8 cellular contexts compared by ENCODE assay signal in the genomic region with DNA sequence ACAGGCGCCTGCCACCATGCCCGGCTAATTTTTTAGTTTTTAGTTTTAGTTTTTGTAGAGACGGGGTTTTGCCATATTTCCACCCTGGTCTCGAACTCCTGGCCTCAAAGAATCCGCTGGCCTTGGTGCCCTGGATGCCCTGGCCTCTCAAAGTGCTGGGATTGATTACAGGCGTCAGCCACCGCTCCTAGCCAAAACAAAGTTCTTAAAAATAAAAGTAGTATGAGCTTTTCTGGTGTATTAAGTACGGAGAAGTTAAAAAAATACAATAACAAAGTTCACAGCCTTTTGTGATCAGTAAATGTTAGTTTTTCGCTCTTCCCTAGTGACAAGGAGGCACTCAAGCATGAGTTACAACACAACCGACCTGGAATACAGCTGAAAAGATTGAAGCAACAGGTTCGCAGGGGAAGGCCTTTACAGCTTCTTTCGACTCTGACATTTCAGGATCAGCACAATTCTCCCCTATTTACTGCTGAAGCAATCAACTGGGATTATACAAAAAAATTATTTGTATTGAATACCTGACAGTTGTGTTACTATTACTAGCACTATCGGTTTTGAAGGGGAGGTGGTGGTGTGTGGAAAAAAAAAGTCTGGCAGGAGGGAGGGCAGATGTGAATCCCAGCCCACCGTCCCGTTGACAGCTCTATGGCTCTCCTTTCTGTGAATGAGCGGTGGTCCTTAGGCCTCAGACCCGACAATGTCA.
A peak's percentile ranks its signal among the peaks of the same experiment; 100 is the strongest.
DNase-seq lines count a peak whose midpoint lies in the region; ATAC-seq and TF ChIP-seq lines count a peak whose summit lies in the region.

No MANE protein-coding gene starts in this region.

- H3F3A ChIP-seq in OCI-LY1 (ENCODE audit: insufficient read depth, low read length) = no peaks in the 10 kb centered on the region

- H3K27ac ChIP-seq in OCI-LY1 (ENCODE audit: low read depth, low read length, poor library complexity, severe bottlenecking) = peak overlapping the region; percentile 73

- H3K27me3 ChIP-seq in GM06990 (replicated peaks; ENCODE audit: control insufficient read depth, insufficient read depth, low read length) = no peaks in the 10 kb centered on the region
- no peaks in the 10 kb centered on the region for H3K27me3 ChIP-seq in OCI-LY1 (ENCODE audit: insufficient read depth, low read length)
- no peaks in the 10 kb centered on the region for H3K27me3 ChIP-seq in endocrine pancreas (ENCODE audit: control insufficient read depth, insufficient read depth, low read length)
- H3K27me3 ChIP-seq in neuron (ENCODE audit: insufficient read depth, low read length) = no peaks in the 10 kb centered on the region

- DNase-seq in GM06990 (ENCODE audit: extremely low read depth, insufficient read length) (no peak), GM13976 (ENCODE audit: low spot score) (no peak), COLO829 (ENCODE audit: low spot score) (no peak), cerebellar nuclear complex (lab: John Stamatoyannopoulos, UW) (no peak)

- H3K4me1 ChIP-seq in OCI-LY1 (ENCODE audit: insufficient read depth, low read length, severe bottlenecking) (peaks cover 19% of the 10 kb centered on the region), endocrine pancreas (ENCODE audit: control insufficient read depth, insufficient read depth, low read length) (no peaks in the 10 kb centered on the region), neuron (ENCODE audit: insufficient read depth, low read length) (peaks cover 7% of the 10 kb centered on the region)

- in situ Hi-C loops in GM13976 (cut with MboI; ENCODE audit: low sequenced_read_pairs, unreplicated experiment) = loop anchor here (25.0 kb wide), 1 partner anchor 418 kb away; no protein-coding TSS in a partner anchor

- H3K9me3 ChIP-seq in OCI-LY1 (ENCODE audit: low read length) (no peaks in the 10 kb centered on the region), endocrine pancreas (ENCODE audit: control insufficient read depth, low read length) (no peaks in the 10 kb centered on the region), neuron (ENCODE audit: low read length) (no peaks in the 10 kb centered on the region)

- H3K4me3 ChIP-seq in GM06990 (replicated peaks; ENCODE audit: low read depth, low read length) (peak overlapping the region; percentile 51), OCI-LY1 (ENCODE audit: low read depth, low read length, poor library complexity, severe bottlenecking) (peak overlapping the region; percentile 61), endocrine pancreas (ENCODE audit: control insufficient read depth, insufficient read depth, low read length) (peak overlapping the region; percentile 86), neuron (ENCODE audit: low read length) (peak overlapping the region; percentile 53)

- H3K4me2 ChIP-seq in OCI-LY1 (ENCODE audit: low read length) = peak overlapping the region; percentile 98

- no peak for ATAC-seq in GM21381 (IDR thresholded peaks at IDR 0.05; ENCODE audit: unreplicated experiment)

- no peaks in the 10 kb centered on the region for H3K9me2 ChIP-seq in OCI-LY1 (ENCODE audit: low read depth, low read length)

- H3K36me3 ChIP-seq in GM06990 (ENCODE audit: control insufficient read depth, insufficient read depth, low read length) = no peaks in the 10 kb centered on the region
- peaks cover 9% of the 10 kb centered on the region; the same call in 1 of the 2 replicates for H3K36me3 ChIP-seq in OCI-LY1 (ENCODE audit: insufficient read depth, low read length)
- no peaks in the 10 kb centered on the region for H3K36me3 ChIP-seq in endocrine pancreas (ENCODE audit: control insufficient read depth, insufficient read depth, low read length)
- no peaks in the 10 kb centered on the region for H3K36me3 ChIP-seq in neuron (ENCODE audit: insufficient read depth, low read length)

- TF ChIP-seq CTCF in GM06990 (IDR thresholded peaks at IDR 0.05; ENCODE audit: insufficient read depth, low read length, poor library complexity, severe bottlenecking) (no peak), OCI-LY1 (IDR thresholded peaks at IDR 0.05; ENCODE audit: low read length) (no peak), GM13976 (IDR thresholded peaks at IDR 0.05; ENCODE audit: borderline replicate concordance, control extremely low read depth, extremely low read depth, insufficient read depth, missing control alignments) (no peak)

- H2AFZ ChIP-seq in OCI-LY1 (ENCODE audit: low read length) (peak overlapping the region; percentile 93), neuron (ENCODE audit: low read depth, low read length) (peak overlapping the region; percentile 86)

- H3K9ac ChIP-seq in OCI-LY1 (ENCODE audit: low read length) (peak overlapping the region; percentile 78), endocrine pancreas (ENCODE audit: control insufficient read depth, insufficient read depth, low read length) (peak overlapping the region; percentile 73)

- peaks cover 37% of the 10 kb centered on the region for H3K79me2 ChIP-seq in OCI-LY1 (ENCODE audit: insufficient read depth, low read length)

- no peaks in the 10 kb centered on the region for H4K20me1 ChIP-seq in OCI-LY1 (ENCODE audit: insufficient read depth, low read length)
